ENCODE assay signal across 8 cellular contexts in the genomic region with DNA sequence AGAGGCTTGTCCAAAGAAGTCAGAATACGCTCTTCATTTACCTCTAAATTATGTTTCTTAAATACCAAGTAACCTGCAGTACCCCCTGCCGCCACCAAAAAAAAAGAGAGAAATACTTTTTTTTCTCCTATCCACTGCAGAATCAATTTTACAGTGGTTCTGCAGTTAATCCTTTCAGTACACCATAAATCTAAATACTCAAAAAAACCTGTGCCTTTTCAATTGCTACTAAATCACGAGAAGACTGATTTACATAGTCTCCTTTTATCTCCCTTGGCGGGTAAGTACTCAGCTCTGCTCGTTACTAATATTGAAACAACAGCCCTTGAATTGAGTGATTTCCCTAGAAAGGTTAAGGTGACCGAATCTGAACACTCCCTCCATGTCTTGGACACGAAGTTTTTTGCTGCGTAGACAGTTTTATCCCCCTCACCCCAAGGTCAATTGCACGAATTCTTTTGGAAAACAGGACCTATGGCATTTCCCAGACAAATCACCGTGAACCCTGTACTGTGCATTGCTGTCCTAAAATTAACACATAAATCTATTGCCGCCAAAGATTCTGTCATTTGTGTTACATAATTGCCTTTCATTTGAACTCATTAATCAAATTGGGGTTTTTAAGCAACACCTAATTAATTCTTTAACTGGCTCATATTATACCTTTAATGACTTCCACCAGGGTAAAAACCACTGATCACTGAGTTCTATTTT. TPM values are rescaled to one million over a fixed set of nuclear protein-coding genes. Genes with fewer than 3 reads are reported as not detected.
A peak's percentile ranks its signal among the peaks of the same experiment; 100 is the strongest.
DNase-seq lines count a peak whose midpoint lies in the region; ATAC-seq and TF ChIP-seq lines count a peak whose summit lies in the region.

No MANE protein-coding gene starts in this region.

- H3K27ac ChIP-seq in adipose tissue (ENCODE audit: low read depth, low read length): peak overlapping the region; percentile 98
- peak overlapping the region; percentile 99 for H3K27ac ChIP-seq in left lung
- H3K27ac ChIP-seq in thyroid gland: peak overlapping the region; percentile 98 to 99 (median 99)

- WGBS in adipose tissue, 3 donors: 4 to 13% (median 6%) methylated on average over 11 of the region's 11 CpGs
- WGBS in thyroid gland, 2 donors: 21 to 23% methylated on average over 11 of the region's 11 CpGs

- H3K27me3 ChIP-seq in left lung (no peaks in the 10 kb centered on the region), thyroid gland (no peaks in the 10 kb centered on the region)

- H3K9me3 ChIP-seq in ES-I3 (ENCODE audit: control insufficient read depth, insufficient read depth, low read length) (no peaks in the 10 kb centered on the region; the same call in 1 of the 2 replicates), left lung (no peaks in the 10 kb centered on the region), thyroid gland (no peaks in the 10 kb centered on the region)

- DNase-seq in Kasumi-1 (lab: John Stamatoyannopoulos, UW) (peak; percentile 41 to 62), left lung (no peak), thyroid gland (no peak), left lobe of liver (ENCODE audit: low spot score) (no peak), ureter (ENCODE audit: low spot score) (no peak)

- peak overlapping the region; percentile 80 for H3K9ac ChIP-seq in ES-I3 (ENCODE audit: low read depth, low read length)

- H3K4me3 ChIP-seq in left lung: peak overlapping the region; percentile 83
- H3K4me3 ChIP-seq in thyroid gland (replicated peaks in 1 of 3): peak overlapping the region in 2 of 3 donors; percentile 76 to 99

- H3K4me1 ChIP-seq in ES-I3 (ENCODE audit: insufficient read depth, low read length) (peaks cover 13% of the 10 kb centered on the region), left lung (peaks cover 10 to 49% of the 10 kb centered on the region in 2 donors), thyroid gland (peaks cover 19 to 27% of the 10 kb centered on the region in 2 donors)

- peaks cover 14% of the 10 kb centered on the region for H3K36me3 ChIP-seq in ES-I3 (ENCODE audit: insufficient read depth, low read length)
- H3K36me3 ChIP-seq in left lung: peaks cover 0 to 23% of the 10 kb centered on the region in 2 donors
- H3K36me3 ChIP-seq in thyroid gland: peaks cover 16 to 21% of the 10 kb centered on the region in 2 donors

- ATAC-seq in GM21447 (IDR thresholded peaks at IDR 0.05; ENCODE audit: unreplicated experiment) (peak; percentile 21), left lung (no peak), left lobe of liver (no peak)

- peak; percentile 50 to 52 for TF ChIP-seq CTCF in left lung (IDR thresholded peaks at IDR 0.05)
- TF ChIP-seq CTCF in thyroid gland (IDR thresholded peaks at IDR 0.05): peak; percentile 25 to 65 (median 48)

- TF ChIP-seq POLR2A in thyroid gland (IDR thresholded peaks at IDR 0.05): no peak

- intact Hi-C loops in left lung (cut with DNase I) (no loop called here), thyroid gland (cut with DNase I) (no loop called here)

RNA-seq across cellular contexts. Expression of gene VIM, which starts 0.5 kb away (rescaled TPM):
- polyA plus RNA-seq in adipose tissue: 1,000 to 10,000 TPM in 2 of 3 donors, 100 to 1,000 TPM in 1; 348 to 3,997 (median 2,261) TPM
- total RNA-seq in left lung (1,000 to 10,000 TPM; 1,589 to 1,774 TPM), thyroid gland (1,000 to 10,000 TPM; 2,201 to 4,711 (median 2,567) TPM), left lobe of liver (55.4 TPM), ureter (569 TPM)

RNA-seq across cellular contexts. Expression of gene TRDMT1, which starts 26.1 kb away (rescaled TPM):
- polyA plus RNA-seq in adipose tissue: 1 to 10 TPM; 1.3 to 2.7 (median 1.6) TPM
- total RNA-seq in left lung (10 to 100 TPM in 1 of 2 donors, 1 to 10 TPM in 1; 6.6 to 11.5 TPM), thyroid gland (10 to 100 TPM; 29.4 to 39.7 (median 31.7) TPM), left lobe of liver (1.1 TPM), ureter (12.9 TPM)

Comparison
In these comparisons a context has a peak if more than half of its experiments do, and no peak if none do; other contexts are left out.
1. DNase-seq: peak in Kasumi-1 (2 of 2); none in left lung (0 of 2), thyroid gland (0 of 2), left lobe of liver (single experiment) and ureter (single experiment).
2. RNA of gene VIM, which starts 0.5 kb away (total RNA-seq): 2,201 to 4,711 TPM in thyroid gland, 1,589 to 1,774 TPM in left lung and 569 TPM in ureter (single experiment); 55.4 TPM in left lobe of liver (single experiment); every median in the first group is over 10 times any median in the second.
3. Peak in every context shown above with its lines, with median percentiles within 50 percentile points of each other: H3K27ac ChIP-seq.